Comparison of ENCODE assay signal across 15 cellular contexts in the genomic region with DNA sequence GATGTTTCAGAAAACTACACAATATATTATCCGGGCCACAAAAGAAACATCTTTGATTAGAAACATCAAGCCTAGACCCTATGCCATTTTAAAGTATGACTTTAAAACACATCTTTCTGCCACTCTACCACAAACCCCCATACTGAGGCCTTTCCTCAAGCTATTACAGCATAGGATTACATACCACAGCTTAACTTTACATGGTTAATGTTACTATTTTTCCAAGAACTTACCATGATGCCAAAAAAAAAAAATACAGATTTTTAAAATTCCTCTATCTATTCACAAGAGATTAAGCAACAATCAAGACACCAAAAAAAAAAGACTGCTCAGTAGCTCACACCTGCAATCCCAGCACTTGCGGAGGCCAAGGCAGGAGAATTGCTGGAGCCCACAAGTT. TPM values are rescaled to one million over a fixed set of nuclear protein-coding genes. Genes with fewer than 3 reads are reported as not detected.
DNase-seq lines count a peak whose midpoint lies in the region; ATAC-seq and TF ChIP-seq lines count a peak whose summit lies in the region.
"Had no signal": no experiment of that assay in that cellular context is flagged by ENCODE, and none has a peak within 500 bp of the region (broad histone marks: within the 10 kb centered on the region; RNA-seq: fewer than 3 reads in every experiment).

No MANE protein-coding gene starts in this region.

- H3K36me3 ChIP-seq in GM23338 (ENCODE audit: insufficient read depth), result no peaks in the 10 kb centered on the region
- H3K36me3 ChIP-seq: BE2C had no signal

- no peaks in the 10 kb centered on the region for H3K27me3 ChIP-seq in GM23338 (ENCODE audit: insufficient read depth)
- H3K27me3 ChIP-seq: BE2C had no signal

- no peak overlapping the region for H3K4me3 Mint-ChIP-seq in GM23338
- no peak overlapping the region for H3K4me3 Mint-ChIP-seq in nephron progenitor cell
- H3K4me3 Mint-ChIP-seq: CD4-positive, alpha-beta T cell had no signal

- no peaks in the 10 kb centered on the region for H3F3A ChIP-seq in GM23338 (replicated peaks; ENCODE audit: low read depth)

- peaks cover 46% of the 10 kb centered on the region for H3K4me1 Mint-ChIP-seq in GM23338
- H3K4me1 Mint-ChIP-seq in nephron progenitor cell, result peaks cover 33% of the 10 kb centered on the region

- H3K9me3 Mint-ChIP-seq in GM23338 (no peaks in the 10 kb centered on the region), nephron progenitor cell (no peaks in the 10 kb centered on the region)
- H3K9me3 Mint-ChIP-seq: CD4-positive, alpha-beta T cell had no signal

- no peak overlapping the region for H3K4me2 ChIP-seq in GM23338
- H3K4me2 ChIP-seq: KMS-11 had no signal

- H3K79me2 ChIP-seq in GM23338 (replicated peaks; ENCODE audit: insufficient read depth), result peaks cover 100% of the 10 kb centered on the region

- no peak for TF ChIP-seq CTCF in GM23338 (conservative IDR thresholded peaks at IDR 0.05; ENCODE audit: low read depth in 2 of 2)
- TF ChIP-seq CTCF in choroid plexus epithelial cell (conservative IDR thresholded peaks at IDR 0.05; ENCODE audit: low read depth, low read length), result no peak
- TF ChIP-seq CTCF in nephron progenitor cell (IDR thresholded peaks at IDR 0.05), result no peak

- H3K27me3 Mint-ChIP-seq in GM23338 (ENCODE audit: insufficient read depth, low read depth, poor library complexity) (no peaks in the 10 kb centered on the region), nephron progenitor cell (ENCODE audit: low read depth, poor library complexity) (no peaks in the 10 kb centered on the region)

- peaks cover 71% of the 10 kb centered on the region for H4K20me1 ChIP-seq in GM23338 (replicated peaks; ENCODE audit: insufficient read depth)

- H3K4me1 ChIP-seq in GM23338 (ENCODE audit: insufficient read depth), result peaks cover 42% of the 10 kb centered on the region
- H3K4me1 ChIP-seq: BE2C had no signal

- H3K9me2 ChIP-seq in GM23338 (ENCODE audit: insufficient read depth), result no peaks in the 10 kb centered on the region

- no peak overlapping the region for H3K4me3 ChIP-seq in GM23338
- H3K4me3 ChIP-seq in choroid plexus epithelial cell (ENCODE audit: low read depth, low read length), result no peak overlapping the region

- H3K27ac ChIP-seq in GM23338 (ENCODE audit: low read depth), result no peak overlapping the region
- H3K27ac ChIP-seq: KMS-11 had no signal

- H3K36me3 Mint-ChIP-seq in GM23338 (ENCODE audit: low read depth) (no peaks in the 10 kb centered on the region), nephron progenitor cell (ENCODE audit: low read depth) (peaks cover 8% of the 10 kb centered on the region)

- H2AFZ ChIP-seq in GM23338, result no peak overlapping the region

- H3K27ac Mint-ChIP-seq in GM23338, result peak overlapping the region; percentile 7; the same call in 1 of the 2 replicates
- peak overlapping the region; percentile 35 for H3K27ac Mint-ChIP-seq in nephron progenitor cell
- H3K27ac Mint-ChIP-seq: CD4-positive, alpha-beta T cell had no signal

- DNase-seq in AG20443 (ENCODE audit: low spot score), result peak; percentile 7
- no peak for DNase-seq in GM23338 (ENCODE audit: low spot score)
- peak; percentile 61 for DNase-seq in choroid plexus epithelial cell (ENCODE audit: low read depth)
- no peak for DNase-seq in nephron progenitor cell
- DNase-seq in activated CD4-positive, alpha-beta T cell treated with anti-CD3 and anti-CD28 coated beads, Interleukin-2, amount 50 U/mL, for 1 hour, result no peak
- DNase-seq: BE2C; CD4-positive, alpha-beta T cell; GOT3; NCI-H1092 treated with DMSO at 0.1 percent for 48 hours; NCI-H1694 treated with DMSO at 0.1 percent for 48 hours; NCI-H226; NCI-H524 treated with DMSO at 0.1 percent for 48 hours had no signal

- ATAC-seq in GM23338 (no peak), GM21786 (IDR thresholded peaks at IDR 0.05; ENCODE audit: unreplicated experiment) (no peak), GM19467 (IDR thresholded peaks at IDR 0.05; ENCODE audit: unreplicated experiment) (no peak)

TF ChIP-seq in GM23338, 12 proteins besides CTCF, POLR2A, EP300 and RAD21 (continues in another document):
- TF ChIP-seq ETS1 (IDR thresholded peaks at IDR 0.05) (no peak), NANOG (IDR thresholded peaks at IDR 0.05; ENCODE audit: borderline replicate concordance) (no peak), ZNF331 (CRISPR knock-in tag; IDR thresholded peaks at IDR 0.05; ENCODE audit: low read depth) (no peak), ZNF114 (CRISPR knock-in tag; IDR thresholded peaks at IDR 0.05) (no peak), JUNB (IDR thresholded peaks at IDR 0.05; ENCODE audit: unreplicated experiment) (no peak), CREB1 (CRISPR knock-in tag; IDR thresholded peaks at IDR 0.05; ENCODE audit: low read depth) (no peak)
- TF ChIP-seq, protein P1, sequence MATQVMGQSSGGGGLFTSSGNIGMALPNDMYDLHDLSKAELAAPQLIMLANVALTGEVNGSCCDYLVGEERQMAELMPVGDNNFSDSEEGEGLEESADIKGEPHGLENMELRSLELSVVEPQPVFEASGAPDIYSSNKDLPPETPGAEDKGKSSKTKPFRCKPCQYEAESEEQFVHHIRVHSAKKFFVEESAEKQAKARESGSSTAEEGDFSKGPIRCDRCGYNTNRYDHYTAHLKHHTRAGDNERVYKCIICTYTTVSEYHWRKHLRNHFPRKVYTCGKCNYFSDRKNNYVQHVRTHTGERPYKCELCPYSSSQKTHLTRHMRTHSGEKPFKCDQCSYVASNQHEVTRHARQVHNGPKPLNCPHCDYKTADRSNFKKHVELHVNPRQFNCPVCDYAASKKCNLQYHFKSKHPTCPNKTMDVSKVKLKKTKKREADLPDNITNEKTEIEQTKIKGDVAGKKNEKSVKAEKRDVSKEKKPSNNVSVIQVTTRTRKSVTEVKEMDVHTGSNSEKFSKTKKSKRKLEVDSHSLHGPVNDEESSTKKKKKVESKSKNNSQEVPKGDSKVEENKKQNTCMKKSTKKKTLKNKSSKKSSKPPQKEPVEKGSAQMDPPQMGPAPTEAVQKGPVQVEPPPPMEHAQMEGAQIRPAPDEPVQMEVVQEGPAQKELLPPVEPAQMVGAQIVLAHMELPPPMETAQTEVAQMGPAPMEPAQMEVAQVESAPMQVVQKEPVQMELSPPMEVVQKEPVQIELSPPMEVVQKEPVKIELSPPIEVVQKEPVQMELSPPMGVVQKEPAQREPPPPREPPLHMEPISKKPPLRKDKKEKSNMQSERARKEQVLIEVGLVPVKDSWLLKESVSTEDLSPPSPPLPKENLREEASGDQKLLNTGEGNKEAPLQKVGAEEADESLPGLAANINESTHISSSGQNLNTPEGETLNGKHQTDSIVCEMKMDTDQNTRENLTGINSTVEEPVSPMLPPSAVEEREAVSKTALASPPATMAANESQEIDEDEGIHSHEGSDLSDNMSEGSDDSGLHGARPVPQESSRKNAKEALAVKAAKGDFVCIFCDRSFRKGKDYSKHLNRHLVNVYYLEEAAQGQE (IDR thresholded peaks at IDR 0.05; ENCODE audit: unreplicated experiment), result no peak

RNA-seq across cellular contexts. Expression of gene NCKAP1, which starts 9.0 kb away (rescaled TPM):
- 157 and 179 TPM in 2 replicates for total RNA-seq in GM23338 (2014; rRNA removed; shearing (Covaris generic))
- polyA plus RNA-seq in GM23338 (2016; fragmentation: Nextera tagmentation; extraction: Ambion mirVana), result 53.8 and 61.7 TPM in 2 replicates

RNA-seq across cellular contexts. Expression of gene DUSP19, which starts 49.3 kb away (rescaled TPM):
- 0.97 and 2.8 TPM in 2 replicates for total RNA-seq in GM23338 (2014; rRNA removed; shearing (Covaris generic))
- 1.9 TPM in 2 replicates for polyA plus RNA-seq in GM23338 (2016; fragmentation: Nextera tagmentation; extraction: Ambion mirVana)

Comparison
In these comparisons a context has a peak if more than half of its experiments do, and no peak if none do; other contexts are left out.
1. DNase-seq: peak in AG20443 (single experiment) and choroid plexus epithelial cell (single experiment); none in GM23338 (single experiment), nephron progenitor cell (single experiment) and activated CD4-positive, alpha-beta T cell treated with anti-CD3 and anti-CD28 coated beads, Interleukin-2, amount 50 U/mL, for 1 hour (single experiment).